ENCODE assay signal across 12 cellular contexts in the genomic region with DNA sequence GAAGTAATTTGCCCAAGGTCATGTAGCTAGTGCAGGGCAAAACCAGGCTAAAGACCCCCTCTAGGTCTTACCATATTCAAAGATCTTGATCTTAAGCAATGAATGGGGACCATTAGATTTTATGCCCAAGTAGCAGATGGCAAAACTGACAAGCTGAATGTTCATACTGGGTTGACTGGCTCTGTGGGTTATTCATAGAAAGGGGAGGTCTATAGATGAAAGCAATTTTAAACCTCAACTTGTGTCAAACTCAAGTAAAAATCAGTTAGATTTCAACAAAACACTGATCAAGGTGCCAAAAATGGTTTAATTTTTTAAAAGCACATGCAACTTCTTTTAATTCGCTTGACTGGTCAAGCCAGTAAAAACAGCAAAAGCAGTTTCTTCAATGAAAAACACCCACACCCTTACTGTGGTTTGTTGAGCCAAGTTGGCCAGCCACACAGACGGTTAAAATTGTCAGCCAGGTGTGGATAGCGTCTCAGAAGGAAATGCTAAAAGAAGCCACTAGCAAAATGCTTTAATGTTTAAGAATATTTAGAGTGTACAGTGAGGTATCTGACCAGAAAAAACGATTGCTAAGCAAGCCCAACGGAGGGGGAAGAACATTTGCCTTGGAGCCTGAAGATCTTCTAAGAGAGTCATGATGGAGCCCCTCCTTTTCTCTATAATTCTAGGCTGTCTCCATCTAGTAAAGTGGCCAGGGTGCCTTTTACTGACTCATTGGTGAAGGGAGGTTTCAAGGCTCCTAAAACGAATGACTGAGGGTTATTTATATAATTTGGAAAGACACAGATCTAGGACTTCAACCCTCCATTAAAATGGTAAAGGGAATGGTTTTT.
DNase-seq lines count a peak whose midpoint lies in the region; ATAC-seq and TF ChIP-seq lines count a peak whose summit lies in the region.
"Had no signal": no experiment of that assay in that cellular context is flagged by ENCODE, and none has a peak within 500 bp of the region (broad histone marks: within the 10 kb centered on the region; RNA-seq: fewer than 3 reads in every experiment).

No MANE protein-coding gene starts in this region.

- peak overlapping the region; percentile 94 for H3K27ac ChIP-seq in BLaER1
- H3K27ac ChIP-seq: adrenal gland, GM23248 had no signal

- ATAC-seq in GM19397 (IDR thresholded peaks at IDR 0.05; ENCODE audit: unreplicated experiment) (peak; percentile 94), HG02840 (IDR thresholded peaks at IDR 0.05; ENCODE audit: low FRiP score, unreplicated experiment) (peak; percentile 89), HG03520 (IDR thresholded peaks at IDR 0.05; ENCODE audit: unreplicated experiment) (peak; percentile 74)

- H3K36me3 ChIP-seq in BLaER1, result peaks cover 34% of the 10 kb centered on the region
- H3K36me3 ChIP-seq: adrenal gland had no signal

- intact Hi-C loops in lower leg skin (cut with DNase I; ENCODE audit: low total_unique reads) (no loop called here), posterior vena cava (cut with DNase I) (no loop called here)

- 63 to 65% methylated on average over 6 of the region's 6 CpGs for WGBS in lower leg skin, 2 donors

- no peaks in the 10 kb centered on the region for H4K20me1 ChIP-seq in BLaER1

- H3K4me3 ChIP-seq in BLaER1 (no peak overlapping the region), lower leg skin (ENCODE audit: low read depth, poor library complexity, severe bottlenecking) (no peak overlapping the region)
- H3K4me3 ChIP-seq: adrenal gland, GM23248 had no signal

- no peak for TF ChIP-seq POLR2A in lower leg skin (IDR thresholded peaks at IDR 0.05)

- peak overlapping the region; percentile 63 for H3K9ac ChIP-seq in BLaER1
- H3K9ac ChIP-seq: GM23248 had no signal

- TF ChIP-seq CTCF in lower leg skin (IDR thresholded peaks at IDR 0.05), result no peak

- H3K4me2 ChIP-seq in BLaER1, result peak overlapping the region; percentile 78

- peaks cover 44% of the 10 kb centered on the region for H3K9me3 ChIP-seq in BLaER1
- H3K9me3 ChIP-seq: adrenal gland had no signal

- peaks cover 85% of the 10 kb centered on the region for H3K4me1 ChIP-seq in BLaER1
- H3K4me1 ChIP-seq: adrenal gland had no signal

- no peaks in the 10 kb centered on the region for H3K27me3 ChIP-seq in BLaER1
- H3K27me3 ChIP-seq: adrenal gland had no signal

- DNase-seq in HCEC 1CT (no peak), lower leg skin (ENCODE audit: low spot score in 2 of 2) (no peak), posterior vena cava (ENCODE audit: low spot score) (no peak)
- no peak for DNase-seq in activated CD4-positive, CD25-positive, alpha-beta regulatory T cell (lab: John Stamatoyannopoulos, UW)
- DNase-seq: 8988T, adrenal gland, GM23248, NCI-H510A had no signal
